ENCODE assay signal across 8 cellular contexts in the genomic region with DNA sequence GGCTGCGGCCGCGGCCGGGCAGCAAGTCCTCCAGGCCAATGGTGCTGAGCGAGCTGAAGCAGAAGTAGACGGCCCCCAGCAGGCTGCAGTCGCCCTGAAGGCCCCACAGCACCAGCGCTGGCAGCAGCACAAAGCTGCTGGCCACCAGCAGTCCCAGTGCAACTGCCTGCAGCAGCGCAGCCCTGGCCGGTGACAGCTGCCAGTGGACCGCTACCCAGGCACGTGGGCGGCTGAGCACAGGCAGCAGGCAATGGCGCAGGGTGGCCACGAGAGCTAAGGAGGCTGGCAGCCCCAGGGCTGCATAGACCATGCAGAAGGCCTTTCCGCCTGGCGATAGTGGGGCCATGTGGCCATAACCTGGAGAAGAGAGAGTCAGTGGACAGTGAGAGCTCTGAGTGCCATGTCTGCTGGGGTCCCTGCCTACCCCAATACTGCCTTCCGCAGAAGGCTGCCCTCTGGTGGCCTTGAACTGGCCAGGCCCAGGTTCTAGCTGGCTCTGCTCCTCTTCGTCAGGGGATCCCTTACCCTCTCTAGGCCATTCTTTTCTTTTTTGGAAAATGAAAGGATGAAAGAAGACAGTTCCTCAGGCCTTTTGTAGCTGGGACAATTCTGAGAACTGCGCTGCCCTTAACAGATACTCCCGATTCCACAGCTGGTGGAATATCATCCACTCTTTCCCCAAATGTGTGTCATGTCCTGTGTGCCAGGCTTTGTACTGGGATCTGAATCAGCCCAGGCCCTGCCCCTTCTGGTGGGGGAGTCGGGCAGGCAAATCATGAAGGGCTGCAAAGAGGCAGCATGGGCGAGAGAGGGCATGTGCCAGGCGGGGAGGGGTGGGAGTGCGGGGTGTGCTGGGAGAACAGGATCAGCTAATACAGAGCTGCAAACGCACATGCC. TPM values are rescaled to one million over a fixed set of nuclear protein-coding genes. Genes with fewer than 3 reads are reported as not detected.
DNase-seq lines count a peak whose midpoint lies in the region; ATAC-seq and TF ChIP-seq lines count a peak whose summit lies in the region.

No MANE protein-coding gene starts in this region.

- H3K27ac ChIP-seq in esophagus (ENCODE audit: low read depth in 2 of 2, low read length in 1 of 2), result peak overlapping the region; percentile 16 to 79
- no peak overlapping the region for H3K27ac ChIP-seq in neural progenitor cell

- H3K4me2 ChIP-seq in neural progenitor cell, result no peak overlapping the region

- H3K36me3 Mint-ChIP-seq in activated B cell treated with CpG ODN at 0.5 μM for 24 hours (ENCODE audit: low read depth) (peaks cover 33% of the 10 kb centered on the region), neural progenitor cell (peaks cover 5% of the 10 kb centered on the region)

- ATAC-seq in activated B cell treated with CpG ODN at 0.5 μM for 24 hours (ENCODE audit: low read depth) (peak; percentile 41), GM19397 (IDR thresholded peaks at IDR 0.05; ENCODE audit: unreplicated experiment) (no peak), HG03521 (IDR thresholded peaks at IDR 0.05; ENCODE audit: unreplicated experiment) (no peak), GM21786 (IDR thresholded peaks at IDR 0.05; ENCODE audit: unreplicated experiment) (no peak)

- DNase-seq in AG10803 (ENCODE audit: low read depth) (no peak), GM19240 (ENCODE audit: insufficient read length, low spot score) (peak; percentile 77), activated B cell treated with CpG ODN at 0.5 μM for 24 hours (no peak), neural progenitor cell (ENCODE audit: low spot score) (peak; percentile 73)

- TF ChIP-seq CTCF in AG10803 (conservative IDR thresholded peaks at IDR 0.05; ENCODE audit: low read length), result peak; percentile 70
- TF ChIP-seq CTCF in activated B cell treated with CpG ODN at 0.5 μM for 24 hours (IDR thresholded peaks at IDR 0.05), result peak; percentile 37
- peak; percentile 70 for TF ChIP-seq CTCF in neural progenitor cell (IDR thresholded peaks at IDR 0.05)

- POLR2A ChIA-PET in activated B cell treated with CpG ODN at 0.5 μM for 24 hours (lab: Charles Lee), result interaction anchor here (0.5 to 11.1 kb wide), 12 partner anchors 9 to 1429 kb away, joined by 3 to 239 read pairs (median 5); a partner anchor contains a TSS

- H4K20me1 ChIP-seq in neural progenitor cell (ENCODE audit: low read depth), result no peaks in the 10 kb centered on the region

- no peak overlapping the region for H3K9ac ChIP-seq in neural progenitor cell

- H3K9me3 ChIP-seq in esophagus (ENCODE audit: control insufficient read depth in 2 of 2, insufficient read depth in 1 of 2, low read depth in 1 of 2, low read length in 1 of 2) (no peaks in the 10 kb centered on the region), neural progenitor cell (ENCODE audit: low read depth) (no peaks in the 10 kb centered on the region)

- 60 to 73% methylated on average over 26 of the region's 26 CpGs for WGBS in esophagus, 2 donors

- H2AFZ ChIP-seq in neural progenitor cell (replicated peaks), result no peak overlapping the region

- CTCF ChIA-PET in activated B cell treated with CpG ODN at 0.5 μM for 24 hours (lab: Charles Lee), result interaction anchor here (0.9 to 4.1 kb wide), 22 partner anchors 9 to 244 kb away, joined by 3 to 48 read pairs (median 4); a partner anchor contains a TSS

- H3K4me3 Mint-ChIP-seq in activated B cell treated with CpG ODN at 0.5 μM for 24 hours, result no peak overlapping the region
- H3K4me3 Mint-ChIP-seq in neural progenitor cell, result no peak overlapping the region

- H3K4me1 ChIP-seq in esophagus (ENCODE audit: control insufficient read depth in 2 of 2, insufficient read depth in 2 of 2, low read length in 1 of 2), result peaks cover 10 to 32% of the 10 kb centered on the region in 2 donors
- peaks cover 14% of the 10 kb centered on the region for H3K4me1 ChIP-seq in neural progenitor cell

- H3K4me1 Mint-ChIP-seq in activated B cell treated with CpG ODN at 0.5 μM for 24 hours (peaks cover 23% of the 10 kb centered on the region), neural progenitor cell (peaks cover 11% of the 10 kb centered on the region)

- H3K9me3 Mint-ChIP-seq in activated B cell treated with CpG ODN at 0.5 μM for 24 hours (no peaks in the 10 kb centered on the region), neural progenitor cell (no peaks in the 10 kb centered on the region)

- H3F3A ChIP-seq in neural progenitor cell (ENCODE audit: low read depth), result peaks cover 37% of the 10 kb centered on the region

- H3K27ac Mint-ChIP-seq in activated B cell treated with CpG ODN at 0.5 μM for 24 hours, result no peak overlapping the region
- no peak overlapping the region for H3K27ac Mint-ChIP-seq in neural progenitor cell

- intact Hi-C loops in activated B cell treated with CpG ODN at 0.5 μM for 24 hours (cut with micrococcal nuclease), result loop anchor here (1.0 kb wide), 1 partner anchor 53 kb away; no protein-coding TSS in a partner anchor

- H3K36me3 ChIP-seq in esophagus (ENCODE audit: control insufficient read depth in 2 of 2, insufficient read depth in 2 of 2, low read length in 1 of 2) (peaks cover 12 to 33% of the 10 kb centered on the region in 2 donors), neural progenitor cell (no peaks in the 10 kb centered on the region)

- H3K79me2 ChIP-seq in neural progenitor cell (ENCODE audit: low read depth), result no peaks in the 10 kb centered on the region

- no peak overlapping the region for H3K4me3 ChIP-seq in AG10803 (ENCODE audit: low read length)
- H3K4me3 ChIP-seq in esophagus (ENCODE audit: low read depth in 1 of 2, low read length in 2 of 2), result no peak overlapping the region
- H3K4me3 ChIP-seq in neural progenitor cell, result no peak overlapping the region

- no peaks in the 10 kb centered on the region for H3K27me3 ChIP-seq in esophagus (ENCODE audit: control insufficient read depth in 1 of 2, insufficient read depth in 2 of 2, low read length in 2 of 2)
- peaks cover 48% of the 10 kb centered on the region for H3K27me3 ChIP-seq in neural progenitor cell

- H3K27me3 Mint-ChIP-seq in activated B cell treated with CpG ODN at 0.5 μM for 24 hours (no peaks in the 10 kb centered on the region), neural progenitor cell (ENCODE audit: insufficient read depth, low read depth) (peaks cover 27% of the 10 kb centered on the region)

RNA-seq across cellular contexts. Expression of a gene that starts 1.8 kb away (rescaled TPM):
- total RNA-seq in activated B cell treated with CpG ODN at 0.5 μM for 24 hours (1.0 and 1.1 TPM in 2 replicates), neural progenitor cell (ENCODE audit: low replicate concordance) (0.34 TPM in 1 of 2 replicates, not detected in the other)
- polyA plus RNA-seq in esophagus, result 10 to 100 TPM; 18.4 to 19.8 TPM

RNA-seq across cellular contexts. Expression of a gene that starts 17.9 kb away (rescaled TPM):
- total RNA-seq in activated B cell treated with CpG ODN at 0.5 μM for 24 hours (143 and 163 TPM in 2 replicates), neural progenitor cell (ENCODE audit: low replicate concordance) (4.7 and 5.1 TPM in 2 replicates)
- polyA plus RNA-seq in esophagus, result 10 to 100 TPM; 54.4 to 61.6 TPM

RNA-seq across cellular contexts. Expression of a gene that starts 20.3 kb away (rescaled TPM):
- total RNA-seq in activated B cell treated with CpG ODN at 0.5 μM for 24 hours, result 72.1 and 89.6 TPM in 2 replicates
- 10 to 100 TPM; 25.7 to 35.2 TPM for polyA plus RNA-seq in esophagus
- 9.9 and 42.0 TPM in 2 replicates for total RNA-seq in neural progenitor cell (ENCODE audit: low replicate concordance)

RNA-seq across cellular contexts. Expression of a gene that starts 21.4 kb away (rescaled TPM):
- 19.1 and 21.6 TPM in 2 replicates for total RNA-seq in activated B cell treated with CpG ODN at 0.5 μM for 24 hours
- 10 to 100 TPM; 27.9 to 36.5 TPM for polyA plus RNA-seq in esophagus
- total RNA-seq in neural progenitor cell (ENCODE audit: low replicate concordance), result 11.7 and 27.8 TPM in 2 replicates

RNA-seq across cellular contexts. Expression of a gene that starts 21.8 kb away (rescaled TPM):
- total RNA-seq in activated B cell treated with CpG ODN at 0.5 μM for 24 hours (45.3 and 51.4 TPM in 2 replicates), neural progenitor cell (ENCODE audit: low replicate concordance) (6.6 and 19.3 TPM in 2 replicates)
- 10 to 100 TPM; 15.0 to 16.1 TPM for polyA plus RNA-seq in esophagus

Comparison
In these comparisons a context has a peak if more than half of its experiments do, and no peak if none do; other contexts are left out.
1. DNase-seq: peak in GM19240 (single experiment) and neural progenitor cell (single experiment); none in AG10803 (single experiment) and activated B cell treated with CpG ODN at 0.5 μM for 24 hours (single experiment).
2. RNA of a gene that starts 17.9 kb away (total RNA-seq): 143 to 163 TPM in activated B cell treated with CpG ODN at 0.5 μM for 24 hours; 4.7 to 5.1 TPM in neural progenitor cell; every median in the first group is over 10 times any median in the second.
3. Peak in every context shown above with its lines, with median percentiles within 50 percentile points of each other: CTCF ChIP-seq.